ENCODE assay signal across 8 cellular contexts in genomic region chr16:28846080-28846932, GRCh38. TPM values are rescaled to one million over a fixed set of nuclear protein-coding genes. Genes with fewer than 3 reads are reported as not detected.
A peak's percentile ranks its signal among the peaks of the same experiment; 100 is the strongest.
DNase-seq lines count a peak whose midpoint lies in the region; ATAC-seq and TF ChIP-seq lines count a peak whose summit lies in the region.

Gene TUFM (minus strand): TSS chr16:28846348. CDS start chr16:28846269, 79 bp downstream.

- 0 to 1% (median 0%) methylated on average over 69 to 73 of the region's 73 CpGs for WGBS in adipose tissue, 3 donors
- WGBS in upper lobe of left lung, 2 donors: 0% methylated on average over 11 to 56 of the region's 73 CpGs

- TF ChIP-seq CTCF in GM12873 (IDR thresholded peaks at IDR 0.05; ENCODE audit: insufficient read depth, low read depth, low read length, missing control alignments) (peak; percentile 75), upper lobe of left lung (IDR thresholded peaks at IDR 0.05) (peak; percentile 64 to 90 (median 83))

- peaks cover 19 to 26% (median 21%) of the 10 kb centered on the region in 4 donors for H3K4me1 ChIP-seq in upper lobe of left lung

- H3K9me3 ChIP-seq in upper lobe of left lung: no peaks in the 10 kb centered on the region

- TF ChIP-seq POLR2A in upper lobe of left lung (IDR thresholded peaks at IDR 0.05): peak in 2 of 4 donors; percentile 16 to 76

- intact Hi-C loops in cardiac septum (cut with DNase I): loop anchor here (1.0 to 2.0 kb wide), 4 partner anchors 17 to 104 kb away; partner anchors contain the start of genes NFATC2IP, RABEP2 and SH2B1

- no peaks in the 10 kb centered on the region for H3K27me3 ChIP-seq in upper lobe of left lung

- peak; percentile 91 for ATAC-seq in HG02763 (IDR thresholded peaks at IDR 0.05; ENCODE audit: unreplicated experiment)
- ATAC-seq in upper lobe of left lung (ENCODE audit: low FRiP score in 2 of 2): peak; percentile 98

- DNase-seq in NCI-H1417 treated with DMSO at 0.1 percent for 48 hours (lab: John Stamatoyannopoulos, UW): peak; percentile 84
- peak; percentile 98 for DNase-seq in T follicular helper cell (ENCODE audit: low read depth)
- peak; percentile 99 for DNase-seq in cardiac septum (ENCODE audit: low spot score)
- peak; percentile 98 for DNase-seq in pons (ENCODE audit: low spot score)
- DNase-seq in upper lobe of left lung: peak; percentile 97 to 99

- H3K4me3 ChIP-seq in upper lobe of left lung: peak within 1 kb of the TSS; percentile 64 to 98 (median 80)

- peak in 1 of 4 donors; percentile 36 for TF ChIP-seq EP300 in upper lobe of left lung (IDR thresholded peaks at IDR 0.05)

- no peak within 1 kb of the TSS for H3K27ac ChIP-seq in adipose tissue (ENCODE audit: low read depth, low read length)
- H3K27ac ChIP-seq in upper lobe of left lung: peak within 1 kb of the TSS; percentile 80 to 93 (median 89)

- H3K36me3 ChIP-seq in upper lobe of left lung: peaks cover 8 to 38% (median 34%) of the 10 kb centered on the region in 4 donors

RNA-seq across cellular contexts. Expression of gene TUFM, which starts in this region (rescaled TPM):
- polyA plus RNA-seq in adipose tissue: 100 to 1,000 TPM; 104 to 196 (median 119) TPM
- 184 TPM for total RNA-seq in cardiac septum
- 100 to 1,000 TPM in 4 of 6 donors, 10 to 100 TPM in 2; 87.7 to 143 (median 118) TPM for total RNA-seq in upper lobe of left lung
